ENCODE assay signal across 15 cellular contexts in the genomic region with DNA sequence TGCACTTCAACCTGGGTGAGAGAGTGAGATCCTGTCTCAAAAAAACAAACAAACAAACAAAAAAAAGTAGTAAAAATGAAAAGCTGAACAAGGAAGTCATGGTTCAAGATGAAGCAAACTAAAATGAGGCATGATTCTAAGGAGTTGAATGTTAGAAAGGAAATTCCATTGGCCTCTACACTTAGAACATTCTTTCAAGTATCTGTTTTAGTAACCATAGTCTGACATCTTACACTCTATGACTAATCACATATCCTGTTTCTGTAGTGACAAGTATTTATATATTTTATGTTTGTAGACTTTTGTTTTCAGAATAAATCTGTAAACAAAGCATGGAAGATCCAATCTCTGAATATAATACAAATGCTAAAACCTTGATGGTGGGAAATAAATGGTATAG.
DNase-seq lines count a peak whose midpoint lies in the region; ATAC-seq, FAIRE-seq and TF ChIP-seq lines count a peak whose summit lies in the region.
"Had no signal": no experiment of that assay in that cellular context is flagged by ENCODE, and none has a peak within 500 bp of the region (broad histone marks: within the 10 kb centered on the region; RNA-seq: fewer than 3 reads in every experiment).

No MANE protein-coding gene starts in this region.

- H3K4me3 ChIP-seq in WERI-Rb-1 (ENCODE audit: low read depth, low read length), result no peak overlapping the region
- H3K4me3 ChIP-seq: lung, thoracic aorta had no signal

- no peak for TF ChIP-seq CTCF in D721Med (IDR thresholded peaks at IDR 0.05; ENCODE audit: insufficient read depth, missing control alignments)
- no peak for TF ChIP-seq CTCF in HFFc6 (IDR thresholded peaks at IDR 0.05)
- TF ChIP-seq CTCF in natural killer cell (IDR thresholded peaks at IDR 0.05), result no peak
- no peak for TF ChIP-seq CTCF in WERI-Rb-1 (IDR thresholded peaks at IDR 0.05; ENCODE audit: low read depth, low read length)

- FAIRE-seq in D721Med (lab: Jason Lieb, UNC), result peak; percentile 82

- no peaks in the 10 kb centered on the region for H3K27me3 Mint-ChIP-seq in HFFc6 (ENCODE audit: insufficient read depth)
- H3K27me3 Mint-ChIP-seq in T-helper 1 cell treated with Interleukin-12 subunit alpha and Interleukin-12 subunit beta and Interleukin-4 antibody, amounts not matched to agents 30 μg/mL and 1 μg/mL, for 36 hours (ENCODE audit: low read depth), result no peaks in the 10 kb centered on the region
- H3K27me3 Mint-ChIP-seq in natural killer cell (ENCODE audit: low read depth in 2 of 2), result no peaks in the 10 kb centered on the region
- H3K27me3 Mint-ChIP-seq: brain had no signal

- H3K27me3 ChIP-seq in WERI-Rb-1 (ENCODE audit: insufficient read depth, low read depth, severe bottlenecking), result no peaks in the 10 kb centered on the region

- peaks cover 13% of the 10 kb centered on the region for H3K4me1 Mint-ChIP-seq in HFFc6 (ENCODE audit: low read depth)
- H3K4me1 Mint-ChIP-seq in T-helper 1 cell treated with Interleukin-12 subunit alpha and Interleukin-12 subunit beta and Interleukin-4 antibody, amounts not matched to agents 30 μg/mL and 1 μg/mL, for 36 hours (ENCODE audit: low read depth), result peaks cover 10% of the 10 kb centered on the region
- no peaks in the 10 kb centered on the region for H3K4me1 Mint-ChIP-seq in natural killer cell
- H3K4me1 Mint-ChIP-seq: brain had no signal

- no peaks in the 10 kb centered on the region for H3K9me3 Mint-ChIP-seq in HFFc6
- H3K9me3 Mint-ChIP-seq in T-helper 1 cell treated with Interleukin-12 subunit alpha and Interleukin-12 subunit beta and Interleukin-4 antibody, amounts not matched to agents 30 μg/mL and 1 μg/mL, for 36 hours, result peaks cover 30% of the 10 kb centered on the region
- peaks cover 0 to 8% of the 10 kb centered on the region in 2 donors for H3K9me3 Mint-ChIP-seq in natural killer cell

- H3K36me3 ChIP-seq in WERI-Rb-1, result no peaks in the 10 kb centered on the region
- H3K36me3 ChIP-seq: thoracic aorta had no signal

- H3K36me3 Mint-ChIP-seq in HFFc6 (ENCODE audit: low read depth) (no peaks in the 10 kb centered on the region), natural killer cell (peaks cover 9% of the 10 kb centered on the region)
- H3K36me3 Mint-ChIP-seq in T-helper 1 cell treated with Interleukin-12 subunit alpha and Interleukin-12 subunit beta and Interleukin-4 antibody, amounts not matched to agents 30 μg/mL and 1 μg/mL, for 36 hours (ENCODE audit: low read depth), result peaks cover 1% of the 10 kb centered on the region

- no peaks in the 10 kb centered on the region for H3K9me3 ChIP-seq in WERI-Rb-1 (ENCODE audit: severe bottlenecking)
- H3K9me3 ChIP-seq: thoracic aorta had no signal

- no peak for ATAC-seq in natural killer cell

- H3K27ac Mint-ChIP-seq in HFFc6 (peak overlapping the region; percentile 51; the same call in 1 of the 2 replicates), natural killer cell (no peak overlapping the region)
- H3K27ac Mint-ChIP-seq in T-helper 1 cell treated with Interleukin-12 subunit alpha and Interleukin-12 subunit beta and Interleukin-4 antibody, amounts not matched to agents 30 μg/mL and 1 μg/mL, for 36 hours, result peak overlapping the region; percentile 16
- H3K27ac Mint-ChIP-seq: brain had no signal

- intact Hi-C loops in natural killer cell (cut with micrococcal nuclease), result no loop called here

- no peak overlapping the region for H3K27ac ChIP-seq in WERI-Rb-1
- H3K27ac ChIP-seq: C4-2B, thoracic aorta had no signal

- DNase-seq in D721Med (ENCODE audit: insufficient read length, low spot score), result no peak
- peak; percentile 55 for DNase-seq in HFFc6
- peak; percentile 7 for DNase-seq in glomerular endothelial cell (ENCODE audit: extremely low read depth, low read depth, low spot score)
- no peak for DNase-seq in SKM-1 treated with dmso at 0.1 percent for 144 hours (lab: John Stamatoyannopoulos, UW; ENCODE audit: unreplicated experiment)
- DNase-seq in natural killer cell, result no peak
- no peak for DNase-seq in germinal center (ENCODE audit: low spot score)
- DNase-seq in WERI-Rb-1, result no peak
- DNase-seq: activated CD8-positive, alpha-beta memory T cell treated with anti-CD3 and anti-CD28 coated beads, Interleukin-2, amount 50 U/mL, for 48 hours; NCI-H2029 treated with DMSO at 0.1 percent for 48 hours; T-helper 9 cell had no signal

- H3K4me3 Mint-ChIP-seq in HFFc6 (no peak overlapping the region), natural killer cell (no peak overlapping the region)
- H3K4me3 Mint-ChIP-seq in T-helper 1 cell treated with Interleukin-12 subunit alpha and Interleukin-12 subunit beta and Interleukin-4 antibody, amounts not matched to agents 30 μg/mL and 1 μg/mL, for 36 hours, result no peak overlapping the region
- H3K4me3 Mint-ChIP-seq: brain had no signal

Comparison
In these comparisons a context has a peak if more than half of its experiments do, and no peak if none do; other contexts are left out.
1. DNase-seq: peak in HFFc6 (single experiment) and glomerular endothelial cell (single experiment); none in D721Med (single experiment), SKM-1 treated with dmso at 0.1 percent for 144 hours (single experiment), natural killer cell (single experiment), germinal center (single experiment) and WERI-Rb-1 (single experiment).
2. H3K27ac Mint-ChIP-seq: peak in HFFc6 (single experiment) and T-helper 1 cell treated with Interleukin-12 subunit alpha and Interleukin-12 subunit beta and Interleukin-4 antibody, amounts not matched to agents 30 μg/mL and 1 μg/mL, for 36 hours (single experiment); none in natural killer cell (0 of 2).